In genomic region chr2:118198268-118198667, GRCh38 we compare ENCODE assay signal across 19 cellular contexts.
DNase-seq lines count a peak whose midpoint lies in the region; ATAC-seq and TF ChIP-seq lines count a peak whose summit lies in the region.
"Had no signal": no experiment of that assay in that cellular context is flagged by ENCODE, and none has a peak within 500 bp of the region (broad histone marks: within the 10 kb centered on the region; RNA-seq: fewer than 3 reads in every experiment).

No MANE protein-coding gene starts in this region.

- DNase-seq in activated CD4-positive, alpha-beta T cell treated with anti-CD3 and anti-CD28 coated beads for 36 hours, result no peak
- no peak for DNase-seq in activated CD4-positive, alpha-beta T cell treated with anti-CD3 and anti-CD28 coated beads, Interleukin-2, amount 50 U/mL, for 48 hours
- DNase-seq in activated naive CD8-positive, alpha-beta T cell treated with anti-CD3 and anti-CD28 coated beads, Interleukin-2, amount 50 U/mL, for 24 hours, result no peak
- DNase-seq in activated naive CD8-positive, alpha-beta T cell treated with anti-CD3 and anti-CD28 coated beads for 36 hours, result no peak
- DNase-seq in neural crest cell (ENCODE audit: low read depth, low spot score), result no peak
- DNase-seq in Calu3, result no peak
- DNase-seq in CD8-positive, alpha-beta memory T cell, result no peak
- no peak for DNase-seq in COLO829 (ENCODE audit: low spot score)
- DNase-seq: 8988T; Caco-2; CD8-positive, alpha-beta T cell; DMS153; DMS79 treated with DMSO at 0.1 percent for 48 hours; GF-D8; GM23248 had no signal

- H3K36me3 Mint-ChIP-seq in activated CD4-positive, alpha-beta T cell treated with anti-CD3 and anti-CD28 coated beads for 36 hours (ENCODE audit: low read depth), result no peaks in the 10 kb centered on the region
- no peaks in the 10 kb centered on the region for H3K36me3 Mint-ChIP-seq in activated naive CD8-positive, alpha-beta T cell treated with anti-CD3 and anti-CD28 coated beads, Interleukin-2, amount 50 U/mL, for 24 hours (ENCODE audit: low read depth)
- H3K36me3 Mint-ChIP-seq in activated naive CD8-positive, alpha-beta T cell treated with anti-CD3 and anti-CD28 coated beads for 36 hours, result no peaks in the 10 kb centered on the region
- H3K36me3 Mint-ChIP-seq in neural crest cell (ENCODE audit: low read depth), result no peaks in the 10 kb centered on the region
- H3K36me3 Mint-ChIP-seq in Calu3 (ENCODE audit: insufficient read depth, unreplicated experiment), result no peaks in the 10 kb centered on the region
- no peaks in the 10 kb centered on the region for H3K36me3 Mint-ChIP-seq in CD8-positive, alpha-beta memory T cell
- H3K36me3 Mint-ChIP-seq: CD8-positive, alpha-beta T cell; IgD-negative memory B cell had no signal

- peak; percentile 42 for ATAC-seq in activated CD4-positive, alpha-beta T cell treated with anti-CD3 and anti-CD28 coated beads for 36 hours
- ATAC-seq in activated naive CD8-positive, alpha-beta T cell treated with anti-CD3 and anti-CD28 coated beads, Interleukin-2, amount 50 U/mL, for 24 hours, result peak; percentile 51
- ATAC-seq: CD8-positive, alpha-beta T cell; HepG2 had no signal

- H3K4me1 ChIP-seq in CD8-positive, alpha-beta memory T cell (ENCODE audit: insufficient read depth, low read length), result no peaks in the 10 kb centered on the region
- H3K4me1 ChIP-seq: BLaER1, HAP-1 had no signal

- TF ChIP-seq CTCF in neural crest cell (conservative IDR thresholded peaks at IDR 0.05) (no peak), Calu3 (IDR thresholded peaks at IDR 0.05; ENCODE audit: unreplicated experiment) (no peak)

- no peak overlapping the region for H3K27ac ChIP-seq in CD8-positive, alpha-beta memory T cell (ENCODE audit: low read depth, low read length)
- H3K27ac ChIP-seq: BLaER1, GM23248 had no signal

- no peaks in the 10 kb centered on the region for H3K9me3 Mint-ChIP-seq in activated CD4-positive, alpha-beta T cell treated with anti-CD3 and anti-CD28 coated beads for 36 hours (ENCODE audit: low read depth)
- no peaks in the 10 kb centered on the region for H3K9me3 Mint-ChIP-seq in activated naive CD8-positive, alpha-beta T cell treated with anti-CD3 and anti-CD28 coated beads, Interleukin-2, amount 50 U/mL, for 24 hours
- H3K9me3 Mint-ChIP-seq in activated naive CD8-positive, alpha-beta T cell treated with anti-CD3 and anti-CD28 coated beads for 36 hours, result no peaks in the 10 kb centered on the region
- H3K9me3 Mint-ChIP-seq in neural crest cell (no peaks in the 10 kb centered on the region), Calu3 (ENCODE audit: low read depth, unreplicated experiment) (no peaks in the 10 kb centered on the region)
- H3K9me3 Mint-ChIP-seq in CD8-positive, alpha-beta memory T cell, result no peaks in the 10 kb centered on the region
- H3K9me3 Mint-ChIP-seq: CD8-positive, alpha-beta T cell had no signal

- H3K9me3 ChIP-seq in CD8-positive, alpha-beta memory T cell (ENCODE audit: low read length), result no peaks in the 10 kb centered on the region
- H3K9me3 ChIP-seq: BLaER1, Caco-2, HAP-1 had no signal

- no peaks in the 10 kb centered on the region for H3K36me3 ChIP-seq in CD8-positive, alpha-beta memory T cell (ENCODE audit: insufficient read depth, low read length)
- H3K36me3 ChIP-seq: BLaER1, HAP-1 had no signal

- POLR2A ChIA-PET in activated CD4-positive, alpha-beta T cell treated with anti-CD3 and anti-CD28 coated beads for 36 hours (lab: Charles Lee), result no interaction called here
- POLR2A ChIA-PET in CD8-positive, alpha-beta memory T cell (lab: Charles Lee), result no interaction called here

- no TSS peak for BruUV-seq in Calu3 (replicated peaks; lab: Mats Ljungman, UMichigan)

- H3K27ac Mint-ChIP-seq in activated CD4-positive, alpha-beta T cell treated with anti-CD3 and anti-CD28 coated beads for 36 hours, result no peak overlapping the region
- H3K27ac Mint-ChIP-seq in activated naive CD8-positive, alpha-beta T cell treated with anti-CD3 and anti-CD28 coated beads, Interleukin-2, amount 50 U/mL, for 24 hours, result no peak overlapping the region
- no peak overlapping the region for H3K27ac Mint-ChIP-seq in activated naive CD8-positive, alpha-beta T cell treated with anti-CD3 and anti-CD28 coated beads for 36 hours
- peak overlapping the region; percentile 65 for H3K27ac Mint-ChIP-seq in neural crest cell (ENCODE audit: unreplicated experiment)
- no peak overlapping the region for H3K27ac Mint-ChIP-seq in Calu3 (ENCODE audit: unreplicated experiment)
- no peak overlapping the region for H3K27ac Mint-ChIP-seq in CD8-positive, alpha-beta memory T cell
- H3K27ac Mint-ChIP-seq: CD8-positive, alpha-beta T cell; IgD-negative memory B cell had no signal

- H3K4me3 ChIP-seq in CD8-positive, alpha-beta memory T cell (ENCODE audit: low read length), result no peak overlapping the region
- H3K4me3 ChIP-seq: BLaER1, GM23248, HAP-1 had no signal

- no peak overlapping the region for H3K4me3 Mint-ChIP-seq in activated CD4-positive, alpha-beta T cell treated with anti-CD3 and anti-CD28 coated beads for 36 hours
- H3K4me3 Mint-ChIP-seq in activated naive CD8-positive, alpha-beta T cell treated with anti-CD3 and anti-CD28 coated beads, Interleukin-2, amount 50 U/mL, for 24 hours, result no peak overlapping the region
- no peak overlapping the region for H3K4me3 Mint-ChIP-seq in activated naive CD8-positive, alpha-beta T cell treated with anti-CD3 and anti-CD28 coated beads for 36 hours
- no peak overlapping the region for H3K4me3 Mint-ChIP-seq in neural crest cell
- H3K4me3 Mint-ChIP-seq in Calu3 (ENCODE audit: low read depth, unreplicated experiment), result no peak overlapping the region
- H3K4me3 Mint-ChIP-seq in CD8-positive, alpha-beta memory T cell, result no peak overlapping the region
- H3K4me3 Mint-ChIP-seq: CD8-positive, alpha-beta T cell; IgD-negative memory B cell had no signal

- intact Hi-C loops in activated CD4-positive, alpha-beta T cell treated with anti-CD3 and anti-CD28 coated beads for 36 hours (cut with DNase I, micrococcal nuclease), result no loop called here
- intact Hi-C loops in Calu3 (cut with micrococcal nuclease; ENCODE audit: unreplicated experiment), result no loop called here

- no peaks in the 10 kb centered on the region for H3K27me3 ChIP-seq in CD8-positive, alpha-beta memory T cell (ENCODE audit: insufficient read depth, low read length, poor library complexity, severe bottlenecking)
- H3K27me3 ChIP-seq: BLaER1 had no signal

- CTCF ChIA-PET in activated CD4-positive, alpha-beta T cell treated with anti-CD3 and anti-CD28 coated beads for 36 hours (lab: Charles Lee), result no interaction called here
- CTCF ChIA-PET in Calu3 (lab: Charles Lee), result no interaction called here
- CTCF ChIA-PET in CD8-positive, alpha-beta memory T cell (lab: Charles Lee), result no interaction called here

- H3K4me1 Mint-ChIP-seq in activated CD4-positive, alpha-beta T cell treated with anti-CD3 and anti-CD28 coated beads for 36 hours, result peaks cover 4% of the 10 kb centered on the region
- H3K4me1 Mint-ChIP-seq in activated naive CD8-positive, alpha-beta T cell treated with anti-CD3 and anti-CD28 coated beads, Interleukin-2, amount 50 U/mL, for 24 hours, result peaks cover 2% of the 10 kb centered on the region
- H3K4me1 Mint-ChIP-seq in activated naive CD8-positive, alpha-beta T cell treated with anti-CD3 and anti-CD28 coated beads for 36 hours, result peaks cover 3% of the 10 kb centered on the region
- peaks cover 5% of the 10 kb centered on the region for H3K4me1 Mint-ChIP-seq in neural crest cell
- peaks cover 7% of the 10 kb centered on the region for H3K4me1 Mint-ChIP-seq in Calu3 (ENCODE audit: low read depth, unreplicated experiment)
- peaks cover 5 to 6% (median 6%) of the 10 kb centered on the region in 3 donors for H3K4me1 Mint-ChIP-seq in CD8-positive, alpha-beta memory T cell

- H3K27me3 Mint-ChIP-seq in activated CD4-positive, alpha-beta T cell treated with anti-CD3 and anti-CD28 coated beads for 36 hours, result peaks cover 7% of the 10 kb centered on the region
- H3K27me3 Mint-ChIP-seq in activated naive CD8-positive, alpha-beta T cell treated with anti-CD3 and anti-CD28 coated beads, Interleukin-2, amount 50 U/mL, for 24 hours, result peaks cover 14% of the 10 kb centered on the region
- peaks cover 10% of the 10 kb centered on the region for H3K27me3 Mint-ChIP-seq in activated naive CD8-positive, alpha-beta T cell treated with anti-CD3 and anti-CD28 coated beads for 36 hours
- H3K27me3 Mint-ChIP-seq in neural crest cell (ENCODE audit: low read depth) (peaks cover 8% of the 10 kb centered on the region), Calu3 (ENCODE audit: unreplicated experiment) (no peaks in the 10 kb centered on the region)
- peaks cover 11 to 19% of the 10 kb centered on the region in 2 donors for H3K27me3 Mint-ChIP-seq in CD8-positive, alpha-beta memory T cell
